ENCODE assay signal across 1 cellular context in genomic region chr21:46220275-46220810, GRCh38.
TF ChIP-seq lines count a peak whose summit lies in the region.

No MANE protein-coding gene starts in this region.

TF ChIP-seq in SK-N-SH, 30 proteins besides CTCF, POLR2A, EP300 and RAD21:
- no peak for TF ChIP-seq TCF12 (IDR thresholded peaks at IDR 0.05)
- TF ChIP-seq RFX5 (IDR thresholded peaks at IDR 0.05; ENCODE audit: low read length), result no peak
- TF ChIP-seq CHD2 (IDR thresholded peaks at IDR 0.05; ENCODE audit: low read length, partially characterized antibody), result no peak
- TF ChIP-seq NFIC (IDR thresholded peaks at IDR 0.05; ENCODE audit: borderline replicate concordance), result no peak
- no peak for TF ChIP-seq RXRA (IDR thresholded peaks at IDR 0.05; ENCODE audit: borderline replicate concordance, low read depth)
- TF ChIP-seq MXI1 (IDR thresholded peaks at IDR 0.05; ENCODE audit: low read depth, low read length), result no peak
- no peak for TF ChIP-seq FOSL2 (IDR thresholded peaks at IDR 0.05; ENCODE audit: borderline replicate concordance, low read depth)
- no peak for TF ChIP-seq ZBTB33 (IDR thresholded peaks at IDR 0.05; ENCODE audit: borderline replicate concordance, low read depth)
- no peak for TF ChIP-seq PBX3 (IDR thresholded peaks at IDR 0.05)
- no peak for TF ChIP-seq USF2 (IDR thresholded peaks at IDR 0.05; ENCODE audit: borderline replicate concordance, low read depth, low read length)
- TF ChIP-seq MAX (IDR thresholded peaks at IDR 0.05; ENCODE audit: low read depth), result no peak
- no peak for TF ChIP-seq NRF1 (IDR thresholded peaks at IDR 0.05; ENCODE audit: low read depth, low read length)
- TF ChIP-seq GABPA (IDR thresholded peaks at IDR 0.05; ENCODE audit: low read depth), result no peak
- no peak for TF ChIP-seq SMC3 (IDR thresholded peaks at IDR 0.05; ENCODE audit: low read depth, low read length)
- TF ChIP-seq REST (IDR thresholded peaks at IDR 0.05; ENCODE audit: low read depth, low read length), result no peak
- TF ChIP-seq TEAD4 (IDR thresholded peaks at IDR 0.05; ENCODE audit: borderline replicate concordance, insufficient read depth), result no peak
- no peak for TF ChIP-seq EZH2phosphoT487 (IDR thresholded peaks at IDR 0.05; ENCODE audit: borderline replicate concordance, low read depth)
- TF ChIP-seq FOXM1 (IDR thresholded peaks at IDR 0.05; ENCODE audit: low read depth), result no peak
- TF ChIP-seq YY1 (IDR thresholded peaks at IDR 0.05; ENCODE audit: low read depth), result no peak
TF ChIP-seq in SK-N-SH: peak in this region for 0.
